In the genomic region with DNA sequence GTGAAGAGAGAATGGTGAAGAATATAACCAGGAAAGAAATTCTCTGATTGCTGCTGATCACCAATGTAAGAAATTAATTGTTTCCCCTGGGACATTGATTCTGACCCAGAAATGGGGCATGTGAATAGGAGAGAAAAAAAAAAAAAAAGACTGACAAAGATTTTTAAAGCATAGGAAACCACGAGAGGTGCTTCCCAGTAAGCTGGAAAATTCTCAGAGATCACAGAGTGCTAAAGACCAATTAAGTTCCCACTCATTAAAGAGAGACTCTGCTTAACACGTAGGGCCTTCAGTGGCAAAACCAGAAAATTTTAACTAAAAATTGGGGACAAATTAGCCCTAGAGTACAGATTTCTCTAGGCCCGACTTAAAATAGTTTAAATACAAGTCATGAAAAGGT, we compare ENCODE assay signal across 37 cellular contexts.
"Had no signal": no experiment of that assay in that cellular context is flagged by ENCODE, and none has a peak within 500 bp of the region (broad histone marks: within the 10 kb centered on the region; RNA-seq: fewer than 3 reads in every experiment).

No MANE protein-coding gene starts in this region.

- H3K9me3 ChIP-seq: MG63 had no signal

- H3K4me3 ChIP-seq: MG63 had no signal

- H3K9ac ChIP-seq: KMS-11 had no signal

- H3K4me2 ChIP-seq: KMS-11 had no signal

- H3K27me3 ChIP-seq: MG63 had no signal

- H3K36me3 ChIP-seq: MG63 had no signal

- DNase-seq: Karpas-422, Kasumi-1, MG63, MM.1S, MV-4-11, NCI-H1048, NCI-H1092, NCI-H1092 treated with DMSO at 0.1 percent for 48 hours, NCI-H1105, NCI-H1105 treated with DMSO at 0.1 percent for 48 hours, NCI-H1417, NCI-H1417 treated with DMSO at 0.1 percent for 48 hours, NCI-H1436, NCI-H1436 treated with DMSO at 0.1 percent for 48 hours, NCI-H146, NCI-H1694, NCI-H1694 treated with DMSO at 0.1 percent for 48 hours, NCI-H187, NCI-H187 treated with DMSO at 0.1 percent for 48 hours, NCI-H1930, NCI-H2029, NCI-H2029 treated with DMSO at 0.1 percent for 48 hours, NCI-H2081, NCI-H2081 treated with DMSO at 0.1 percent for 48 hours, NCI-H2107, NCI-H2171, NCI-H2171 treated with DMSO at 0.1 percent for 48 hours, NCI-H2227 treated with DMSO at 0.1 percent for 48 hours, NCI-H226, NCI-H345, NCI-H446, NCI-H446 treated with DMSO at 0.1 percent for 48 hours, NCI-H510A, NCI-H510A treated with DMSO at 0.1 percent for 48 hours, NCI-H524, NCI-H524 treated with DMSO at 0.1 percent for 48 hours had no signal

- H3K27ac ChIP-seq: KMS-11 had no signal
